Comparison of ENCODE assay signal across 9 cellular contexts in the genomic region with DNA sequence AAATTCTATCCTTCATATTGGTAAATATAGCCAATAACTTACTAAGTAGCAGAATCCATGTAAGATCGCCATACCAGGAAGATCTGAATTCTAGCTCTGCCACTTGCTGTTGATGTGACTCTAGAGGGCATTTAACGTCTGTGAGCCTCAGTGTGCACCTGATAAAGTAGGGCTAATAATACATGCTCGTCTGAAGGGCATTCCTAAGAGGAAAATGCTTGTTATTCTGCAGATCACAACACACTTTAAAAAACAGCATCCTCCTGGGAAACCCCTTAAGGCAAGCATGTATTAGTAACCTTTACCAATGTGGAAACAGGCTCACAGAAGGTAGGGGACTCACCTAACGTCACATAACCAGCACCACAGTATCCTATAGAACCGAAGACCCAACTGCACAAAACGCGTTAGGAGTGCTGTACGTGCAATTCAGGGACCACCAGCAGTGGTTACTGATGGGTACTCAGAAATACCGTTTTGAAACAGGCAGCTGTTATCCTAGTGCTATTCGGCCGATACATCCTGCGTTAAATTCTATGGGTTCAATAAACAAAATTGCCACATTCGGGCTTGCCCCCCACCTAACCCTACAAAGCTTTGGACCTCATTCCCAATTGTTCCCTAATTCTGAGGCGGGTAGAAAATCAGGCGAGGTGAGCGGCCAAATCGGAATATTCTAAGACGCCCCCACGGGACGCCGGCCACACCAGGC. TPM values are rescaled to one million over a fixed set of nuclear protein-coding genes. Genes with fewer than 3 reads are reported as not detected.
A peak's percentile ranks its signal among the peaks of the same experiment; 100 is the strongest.
DNase-seq lines count a peak whose midpoint lies in the region; ATAC-seq and TF ChIP-seq lines count a peak whose summit lies in the region.
"Had no signal": no experiment of that assay in that cellular context is flagged by ENCODE, and none has a peak within 500 bp of the region (broad histone marks: within the 10 kb centered on the region; RNA-seq: fewer than 3 reads in every experiment).

No MANE protein-coding gene starts in this region.

- peak overlapping the region; percentile 95 for H3K4me3 ChIP-seq in AG10803 (ENCODE audit: low read length)
- H3K4me3 ChIP-seq in epithelial cell of proximal tubule (ENCODE audit: low read depth, low read length) = peak overlapping the region; percentile 96

- intact Hi-C loops in posterior cingulate gyrus (cut with DNase I) = no loop called here

- no peaks in the 10 kb centered on the region for H3K9me3 Mint-ChIP-seq in progenitor cell of endocrine pancreas (ENCODE audit: low read depth)

- peaks cover 4% of the 10 kb centered on the region for H3K36me3 Mint-ChIP-seq in progenitor cell of endocrine pancreas (ENCODE audit: insufficient read depth)

- peak overlapping the region; percentile 90 for H3K4me3 Mint-ChIP-seq in progenitor cell of endocrine pancreas (ENCODE audit: low read depth)

- no peak for TF ChIP-seq CTCF in AG10803 (conservative IDR thresholded peaks at IDR 0.05; ENCODE audit: low read length)
- TF ChIP-seq CTCF in epithelial cell of proximal tubule (conservative IDR thresholded peaks at IDR 0.05; ENCODE audit: low read depth, low read length) = no peak
- no peak for TF ChIP-seq CTCF in progenitor cell of endocrine pancreas (IDR thresholded peaks at IDR 0.05; ENCODE audit: unreplicated experiment)

- peak; percentile 25 for ATAC-seq in GM18508 (IDR thresholded peaks at IDR 0.05; ENCODE audit: insufficient read depth, unreplicated experiment)
- peak; percentile 10 for ATAC-seq in HG03175 (IDR thresholded peaks at IDR 0.05; ENCODE audit: unreplicated experiment)

- peak overlapping the region; percentile 92 for H3K27ac Mint-ChIP-seq in progenitor cell of endocrine pancreas

- H3K27me3 Mint-ChIP-seq in progenitor cell of endocrine pancreas = peaks cover 9% of the 10 kb centered on the region

- DNase-seq in AG10803 (ENCODE audit: low read depth) (no peak), RKO (ENCODE audit: low spot score) (peak; percentile 53), epithelial cell of proximal tubule (ENCODE audit: low read depth) (no peak), progenitor cell of endocrine pancreas (ENCODE audit: low spot score, unreplicated experiment) (no peak), GF-D8 (lab: John Stamatoyannopoulos, UW) (no peak), posterior cingulate gyrus (no peak)

- peaks cover 14% of the 10 kb centered on the region for H3K4me1 Mint-ChIP-seq in progenitor cell of endocrine pancreas (ENCODE audit: low read depth)

RNA-seq across cellular contexts. Expression of a gene that starts 0.8 kb away (rescaled TPM):
- total RNA-seq in epithelial cell of proximal tubule (41.2 and 44.6 TPM in 2 replicates), progenitor cell of endocrine pancreas (10.3 and 12.4 TPM in 2 replicates)

RNA-seq across cellular contexts. Expression of a gene that starts 46.4 kb away (rescaled TPM):
- total RNA-seq in epithelial cell of proximal tubule (not detected in 2 replicates), progenitor cell of endocrine pancreas (not detected in 2 replicates)
- total RNA-seq: RPMI7951 had no signal
